Comparison of ENCODE assay signal across 8 cellular contexts in genomic region chr10:102583435-102584417, GRCh38.
DNase-seq lines count a peak whose midpoint lies in the region; ATAC-seq and TF ChIP-seq lines count a peak whose summit lies in the region.

No MANE protein-coding gene starts in this region.

- H3K4me1 Mint-ChIP-seq in MCF 10A (ENCODE audit: insufficient read depth, unreplicated experiment), result no peaks in the 10 kb centered on the region
- H3K4me1 Mint-ChIP-seq in immature natural killer cell, result peaks cover 0 to 4% of the 10 kb centered on the region in 2 donors

- no peaks in the 10 kb centered on the region for H3K79me2 ChIP-seq in DND-41 (ENCODE audit: insufficient read depth, low read length)

- ATAC-seq in DND-41 (ENCODE audit: insufficient read depth, low read depth), result peak; percentile 99
- peak; percentile 76 for ATAC-seq in HG02642 (IDR thresholded peaks at IDR 0.05; ENCODE audit: poor library complexity, unreplicated experiment)
- no peak for ATAC-seq in GM18511 (IDR thresholded peaks at IDR 0.05; ENCODE audit: unreplicated experiment)

- H3K4me3 ChIP-seq in DND-41 (ENCODE audit: low read depth in 1 of 2, low read length in 2 of 2), result no peak overlapping the region

- H3K36me3 Mint-ChIP-seq in MCF 10A (ENCODE audit: insufficient read depth, unreplicated experiment) (no peaks in the 10 kb centered on the region), immature natural killer cell (no peaks in the 10 kb centered on the region)

- no peak overlapping the region for H2AFZ ChIP-seq in DND-41 (ENCODE audit: low read depth, low read length)

- no peaks in the 10 kb centered on the region for H3K36me3 ChIP-seq in DND-41 (ENCODE audit: insufficient read depth, low read length)

- H3K4me1 ChIP-seq in DND-41 (ENCODE audit: insufficient read depth, low read length), result no peaks in the 10 kb centered on the region

- TF ChIP-seq CTCF in DND-41 (IDR thresholded peaks at IDR 0.05; ENCODE audit: borderline replicate concordance, extremely low read depth, low read length, poor library complexity, severe bottlenecking) (peak; percentile 93), VCaP (conservative IDR thresholded peaks at IDR 0.05) (peak; percentile 90), MCF 10A (IDR thresholded peaks at IDR 0.05; ENCODE audit: unreplicated experiment) (peak; percentile 78)

- intact Hi-C loops in MCF 10A (cut with micrococcal nuclease), result loop anchor here (1.0 to 5.0 kb wide), 5 partner anchors 80 to 416 kb away; partner anchors contain the start of genes FBXL15, NFKB2 and SUFU

- no peaks in the 10 kb centered on the region for H3K27me3 Mint-ChIP-seq in MCF 10A (ENCODE audit: insufficient read depth, unreplicated experiment)
- H3K27me3 Mint-ChIP-seq in immature natural killer cell (ENCODE audit: low read depth in 3 of 3), result peaks cover 0 to 2% (median 0%) of the 10 kb centered on the region in 3 donors

- CTCF ChIA-PET in MCF 10A (lab: Yijun Ruan, JAX), result interaction anchor here (0.5 to 4.7 kb wide), 30 partner anchors 10 to 467 kb away, joined by 3 to 69 read pairs (median 4); partner anchors contain the start of genes ACTR1A, C10orf95 and SUFU

- no peaks in the 10 kb centered on the region for H3K9me3 ChIP-seq in DND-41 (ENCODE audit: insufficient read depth, low read length, severe bottlenecking)

- H3K9me3 Mint-ChIP-seq in MCF 10A (ENCODE audit: unreplicated experiment) (no peaks in the 10 kb centered on the region), immature natural killer cell (no peaks in the 10 kb centered on the region)

- H3K27ac Mint-ChIP-seq in MCF 10A (ENCODE audit: low read depth, unreplicated experiment) (no peak overlapping the region), immature natural killer cell (peak overlapping the region in 3 of 6 donors; percentile 21 to 37 (median 31))

- H3K27ac ChIP-seq in DND-41 (ENCODE audit: low read length) (no peak overlapping the region), VCaP (no peak overlapping the region)

- no peak overlapping the region for H3K9ac ChIP-seq in DND-41 (ENCODE audit: low read depth, low read length)

- H3K27me3 ChIP-seq in DND-41 (ENCODE audit: insufficient read depth, low read length, poor library complexity), result no peaks in the 10 kb centered on the region

- BruUV-seq in MCF 10A (replicated peaks; lab: Mats Ljungman, UMichigan), result no TSS peak

- DNase-seq in DND-41 (peak; percentile 86), NCI-H2171 (lab: John Stamatoyannopoulos, UW) (peak; percentile 61), MCF 10A (ENCODE audit: unreplicated experiment) (peak; percentile 87), immature natural killer cell (peak; percentile 60 to 70 (median 63))
- peak; percentile 73 to 87 (median 79) for DNase-seq in stimulated activated CD4-positive, alpha-beta T cell treated with anti-CD3 and anti-CD28 coated beads, Interleukin-12 subunit alpha, Interleukin-12 subunit beta, amount 100 ng/mL, for 48 hours (ENCODE audit: low read depth in 2 of 3, low spot score in 1 of 3)

- H3K4me3 Mint-ChIP-seq in MCF 10A (ENCODE audit: unreplicated experiment), result no peak overlapping the region
- H3K4me3 Mint-ChIP-seq in immature natural killer cell, result no peak overlapping the region

- H3K4me2 ChIP-seq in DND-41 (ENCODE audit: insufficient read depth, low read length), result no peak overlapping the region

- H4K20me1 ChIP-seq in DND-41 (ENCODE audit: insufficient read depth, low read length), result peaks cover 14% of the 10 kb centered on the region; the same call in 1 of the 2 replicates

- POLR2A ChIA-PET in MCF 10A (lab: Yijun Ruan, JAX), result interaction anchor here (0.9 to 3.7 kb wide), 8 partner anchors 9 to 152 kb away, joined by 3 to 31 read pairs (median 4); partner anchors contain the start of genes ACTR1A, CUEDC2, SUFU and TRIM8
